ENCODE assay signal across 3 cellular contexts in the genomic region with DNA sequence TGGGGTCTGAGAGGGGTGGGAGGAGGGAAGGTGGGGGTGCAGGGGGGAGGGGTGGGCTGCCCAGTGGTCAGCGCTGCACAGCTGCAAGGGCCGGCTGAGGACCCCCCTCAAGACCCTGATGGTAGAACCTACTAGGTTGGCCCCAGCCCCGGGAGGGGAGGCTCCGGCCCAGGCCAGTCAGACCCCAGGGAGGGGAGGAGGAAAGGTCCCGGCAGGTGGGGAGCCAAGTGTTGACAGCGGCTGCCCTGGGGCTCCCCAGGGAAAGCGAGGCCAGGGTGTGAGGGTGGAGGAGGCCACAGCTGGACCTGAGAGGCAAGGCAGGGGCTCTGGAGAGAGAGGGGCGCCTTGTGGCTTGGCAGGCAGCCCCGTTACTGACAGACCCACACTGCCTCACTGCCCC.
"Had no signal": no experiment of that assay in that cellular context is flagged by ENCODE, and none has a peak within 500 bp of the region (broad histone marks: within the 10 kb centered on the region; RNA-seq: fewer than 3 reads in every experiment).

No MANE protein-coding gene starts in this region.

- ATAC-seq: GM12878 had no signal

- H3K4me3 ChIP-seq: GM12878 had no signal

- DNase-seq: GDM1, GF-D8 had no signal
